In the genomic region with DNA sequence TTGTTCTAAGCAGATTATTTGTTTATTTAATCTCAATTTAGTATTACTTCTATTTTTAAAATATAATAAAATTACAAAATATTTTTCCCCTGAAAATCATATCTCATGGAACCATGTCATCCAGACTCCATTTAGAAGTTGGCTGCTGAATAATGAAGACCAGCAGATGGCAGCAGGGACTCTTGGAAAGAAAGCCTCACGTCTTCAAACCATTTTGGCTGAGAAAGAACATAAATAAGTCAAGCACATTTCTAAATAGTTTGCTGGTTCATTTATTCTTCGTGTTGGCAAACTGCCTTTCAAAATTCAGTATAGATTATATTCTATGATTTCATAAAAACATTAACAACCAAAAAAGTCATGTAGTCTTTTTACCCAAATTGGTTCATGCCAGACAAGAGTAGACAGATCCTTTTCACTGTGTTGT, we compare ENCODE assay signal across 9 cellular contexts.
DNase-seq lines count a peak whose midpoint lies in the region; ATAC-seq and TF ChIP-seq lines count a peak whose summit lies in the region.
"Had no signal": no experiment of that assay in that cellular context is flagged by ENCODE, and none has a peak within 500 bp of the region (broad histone marks: within the 10 kb centered on the region; RNA-seq: fewer than 3 reads in every experiment).

No MANE protein-coding gene starts in this region.

- intact Hi-C loops in CD8-positive, alpha-beta T cell (cut with DNase I, micrococcal nuclease) = loop anchor here in 1 of 2 experiments (5.0 to 10.0 kb wide), 2 partner anchors 888 to 1945 kb away; a partner anchor contains a TSS
- intact Hi-C loops in heart left ventricle (cut with DNase I) = loop anchor here (2.0 to 10.0 kb wide), 15 partner anchors 71 to 633 kb away; a partner anchor contains a TSS

- 1 to 3% (median 2%) methylated on average over 2 of the region's 2 CpGs for WGBS in heart left ventricle, 4 donors

- POLR2A ChIA-PET in CD8-positive, alpha-beta T cell (lab: Charles Lee) = no interaction called here
- POLR2A ChIA-PET in activated CD8-positive, alpha-beta T cell treated with anti-CD3 and anti-CD28 coated beads, Interleukin-2, amount 10 ng/mL, durations not matched to agents 7 days and 5 days (lab: Charles Lee) = interaction anchor here (0.6 kb wide), 1 partner anchor 213 kb away, joined by 3 read pairs; no protein-coding TSS in a partner anchor

- ATAC-seq in CD8-positive, alpha-beta T cell = no peak
- peak; percentile 46 for ATAC-seq in GM18907 (IDR thresholded peaks at IDR 0.05; ENCODE audit: unreplicated experiment)
- no peak for ATAC-seq in activated CD8-positive, alpha-beta T cell treated with anti-CD3 and anti-CD28 coated beads, Interleukin-2, amount 10 ng/mL, durations not matched to agents 7 days and 5 days
- ATAC-seq in heart left ventricle = peak in 2 of 4 donors; percentile 55 to 58
- no peak for ATAC-seq in GM21717 (IDR thresholded peaks at IDR 0.05; ENCODE audit: unreplicated experiment)

- TF ChIP-seq CTCF in CD8-positive, alpha-beta T cell (IDR thresholded peaks at IDR 0.05) = peak; percentile 31
- peak; percentile 64 to 89 (median 80) for TF ChIP-seq CTCF in heart left ventricle (IDR thresholded peaks at IDR 0.05)

- DNase-seq in CD8-positive, alpha-beta T cell = no peak
- peak; percentile 27 for DNase-seq in NCI-H2227 treated with DMSO at 0.1 percent for 48 hours (lab: John Stamatoyannopoulos, UW)
- peak; percentile 45 for DNase-seq in activated CD8-positive, alpha-beta T cell treated with anti-CD3 and anti-CD28 coated beads, Interleukin-2, amount 10 ng/mL, durations not matched to agents 7 days and 5 days
- DNase-seq in heart left ventricle = peak in 4 of 5 donors; percentile 41 to 65 (median 54)
- DNase-seq in retina = peak; percentile 41
- DNase-seq in HuH-7.5 (ENCODE audit: low spot score) = no peak

- CTCF ChIA-PET in CD8-positive, alpha-beta T cell (lab: Charles Lee) = interaction anchor here (1.1 to 2.9 kb wide), 2 partner anchors 9 to 101 kb away, joined by 3 to 13 read pairs; no protein-coding TSS in a partner anchor
- CTCF ChIA-PET in activated CD8-positive, alpha-beta T cell treated with anti-CD3 and anti-CD28 coated beads, Interleukin-2, amount 10 ng/mL, durations not matched to agents 7 days and 5 days (lab: Charles Lee) = interaction anchor here (0.9 to 1.0 kb wide), 2 partner anchors 9 to 198 kb away, joined by 3 read pairs; no protein-coding TSS in a partner anchor

- H3K4me3 ChIP-seq in CD8-positive, alpha-beta T cell (ENCODE audit: low read depth, low read length) = no peak overlapping the region
- H3K4me3 ChIP-seq in heart left ventricle = no peak overlapping the region

- no peaks in the 10 kb centered on the region for H3K36me3 ChIP-seq in CD8-positive, alpha-beta T cell (ENCODE audit: insufficient read depth, low read length)
- H3K36me3 ChIP-seq in heart left ventricle = no peaks in the 10 kb centered on the region
- H3K36me3 ChIP-seq: neutrophil had no signal

- H3K27ac ChIP-seq in CD8-positive, alpha-beta T cell (ENCODE audit: low read depth, low read length) = no peak overlapping the region
- peak overlapping the region in 5 of 12 donors; percentile 11 to 61 (median 21) for H3K27ac ChIP-seq in heart left ventricle
- H3K27ac ChIP-seq: neutrophil had no signal

- no peaks in the 10 kb centered on the region for H3K9me3 Mint-ChIP-seq in CD8-positive, alpha-beta T cell
- no peaks in the 10 kb centered on the region for H3K9me3 Mint-ChIP-seq in activated CD8-positive, alpha-beta T cell treated with anti-CD3 and anti-CD28 coated beads, Interleukin-2, amount 10 ng/mL, durations not matched to agents 7 days and 5 days (ENCODE audit: insufficient read depth)

- peaks cover 19% of the 10 kb centered on the region for H3K27me3 Mint-ChIP-seq in CD8-positive, alpha-beta T cell (ENCODE audit: low read depth)
- peaks cover 20% of the 10 kb centered on the region for H3K27me3 Mint-ChIP-seq in activated CD8-positive, alpha-beta T cell treated with anti-CD3 and anti-CD28 coated beads, Interleukin-2, amount 10 ng/mL, durations not matched to agents 7 days and 5 days (ENCODE audit: low read depth)

- no peak overlapping the region for H3K4me3 Mint-ChIP-seq in CD8-positive, alpha-beta T cell
- H3K4me3 Mint-ChIP-seq in activated CD8-positive, alpha-beta T cell treated with anti-CD3 and anti-CD28 coated beads, Interleukin-2, amount 10 ng/mL, durations not matched to agents 7 days and 5 days = no peak overlapping the region

- no peaks in the 10 kb centered on the region for H3K4me1 ChIP-seq in CD8-positive, alpha-beta T cell (ENCODE audit: insufficient read depth, low read length)
- peaks cover 0 to 37% (median 14%) of the 10 kb centered on the region in 12 donors for H3K4me1 ChIP-seq in heart left ventricle

- H3K36me3 Mint-ChIP-seq in CD8-positive, alpha-beta T cell = no peaks in the 10 kb centered on the region
- no peaks in the 10 kb centered on the region for H3K36me3 Mint-ChIP-seq in activated CD8-positive, alpha-beta T cell treated with anti-CD3 and anti-CD28 coated beads, Interleukin-2, amount 10 ng/mL, durations not matched to agents 7 days and 5 days (ENCODE audit: low read depth)

- no peaks in the 10 kb centered on the region for H3K27me3 ChIP-seq in CD8-positive, alpha-beta T cell (ENCODE audit: insufficient read depth, low read length)
- H3K27me3 ChIP-seq in heart left ventricle = no peaks in the 10 kb centered on the region
- H3K27me3 ChIP-seq: neutrophil had no signal

- no peaks in the 10 kb centered on the region for H3K9me3 ChIP-seq in CD8-positive, alpha-beta T cell (ENCODE audit: low read length)
- no peaks in the 10 kb centered on the region for H3K9me3 ChIP-seq in heart left ventricle
- H3K9me3 ChIP-seq: neutrophil had no signal

- H3K4me1 Mint-ChIP-seq in CD8-positive, alpha-beta T cell (ENCODE audit: low read depth) = no peaks in the 10 kb centered on the region
- H3K4me1 Mint-ChIP-seq in activated CD8-positive, alpha-beta T cell treated with anti-CD3 and anti-CD28 coated beads, Interleukin-2, amount 10 ng/mL, durations not matched to agents 7 days and 5 days (ENCODE audit: low read depth) = no peaks in the 10 kb centered on the region

- TF ChIP-seq POLR2A in heart left ventricle (IDR thresholded peaks at IDR 0.05) = no peak

- no peak overlapping the region for H3K27ac Mint-ChIP-seq in CD8-positive, alpha-beta T cell
- no peak overlapping the region for H3K27ac Mint-ChIP-seq in activated CD8-positive, alpha-beta T cell treated with anti-CD3 and anti-CD28 coated beads, Interleukin-2, amount 10 ng/mL, durations not matched to agents 7 days and 5 days

Comparison
In these comparisons a context has a peak if more than half of its experiments do, and no peak if none do; other contexts are left out.
1. DNase-seq: peak in NCI-H2227 treated with DMSO at 0.1 percent for 48 hours (single experiment), activated CD8-positive, alpha-beta T cell treated with anti-CD3 and anti-CD28 coated beads, Interleukin-2, amount 10 ng/mL, durations not matched to agents 7 days and 5 days (single experiment), heart left ventricle (4 of 5) and retina (single experiment); none in CD8-positive, alpha-beta T cell (0 of 7) and HuH-7.5 (single experiment).